In genomic region chr19:13092206-13092605, GRCh38 we compare ENCODE assay signal across 1 cellular context.
TF ChIP-seq lines count a peak whose summit lies in the region.

No MANE protein-coding gene starts in this region.

TF ChIP-seq in K562, 482 proteins besides CTCF, POLR2A, EP300 and RAD21:
- 0 out of 2 replicates have a peak, but pooled peaks have one; percentile 5 for TF ChIP-seq ZFX (CRISPR knock-in tag; IDR thresholded peaks at IDR 0.05)
- no peak for TF ChIP-seq GATAD2A (IDR thresholded peaks at IDR 0.05)
